17 cellular contexts compared by ENCODE assay signal in genomic region chrX:9577555-9577954, GRCh38.
"Had no signal": no experiment of that assay in that cellular context is flagged by ENCODE, and none has a peak within 500 bp of the region (broad histone marks: within the 10 kb centered on the region; RNA-seq: fewer than 3 reads in every experiment).

No MANE protein-coding gene starts in this region.

- FAIRE-seq: endometrium, frontal cortex, keratinocyte had no signal

- H3K9me3 Mint-ChIP-seq: immature natural killer cell; stimulated activated naive B cell treated with anti-CD40 and anti-IgM and Interleukin-4, amounts not matched to agents 10 μg/mL and 1 μg/mL and 100 μg/mL, for 72 hours; stimulated activated naive CD8-positive, alpha-beta T cell treated with anti-CD3 and anti-CD28 coated beads, Interleukin-15, amount 100 ng/mL, for 72 hours had no signal

- H3K4me1 ChIP-seq: parathyroid adenoma, prostate gland had no signal

- H3K36me3 ChIP-seq: prostate gland, spleen had no signal

- DNase-seq: cortex of kidney; effector memory CD4-positive, alpha-beta T cell; immature natural killer cell; mesendoderm; naive B cell; spleen; stimulated activated CD4-positive, alpha-beta T cell treated with anti-CD3 and anti-CD28 coated beads, Interleukin-2, amount 100 ng/mL, for 24 hours; stimulated activated CD4-positive, alpha-beta T cell treated with anti-CD3 and anti-CD28 coated beads, Interleukin-4, amount 100 ng/mL, for 4 hours; stimulated activated naive B cell treated with anti-CD40 and anti-IgM and Interleukin-4, amounts not matched to agents 10 μg/mL and 1 μg/mL and 100 μg/mL, for 72 hours; stimulated activated naive CD8-positive, alpha-beta T cell treated with anti-CD3 and anti-CD28 coated beads, Interleukin-15, amount 100 ng/mL, for 72 hours; trophoblast cell had no signal

- H3K4me3 Mint-ChIP-seq: immature natural killer cell; naive B cell; nephron; stimulated activated naive B cell treated with anti-CD40 and anti-IgM and Interleukin-4, amounts not matched to agents 10 μg/mL and 1 μg/mL and 100 μg/mL, for 72 hours; stimulated activated naive CD8-positive, alpha-beta T cell treated with anti-CD3 and anti-CD28 coated beads, Interleukin-15, amount 100 ng/mL, for 72 hours had no signal

- H3K4me3 ChIP-seq: prostate gland, spleen had no signal

- H3K27ac Mint-ChIP-seq: naive B cell; nephron; stimulated activated naive CD8-positive, alpha-beta T cell treated with anti-CD3 and anti-CD28 coated beads, Interleukin-15, amount 100 ng/mL, for 72 hours had no signal

- H3K9me3 ChIP-seq: prostate gland, spleen had no signal

- H3K36me3 Mint-ChIP-seq: immature natural killer cell had no signal

- H3K27me3 Mint-ChIP-seq: naive B cell; stimulated activated naive B cell treated with anti-CD40 and anti-IgM and Interleukin-4, amounts not matched to agents 10 μg/mL and 1 μg/mL and 100 μg/mL, for 72 hours; stimulated activated naive CD8-positive, alpha-beta T cell treated with anti-CD3 and anti-CD28 coated beads, Interleukin-15, amount 100 ng/mL, for 72 hours had no signal
